ENCODE assay signal across 30 cellular contexts in the genomic region with DNA sequence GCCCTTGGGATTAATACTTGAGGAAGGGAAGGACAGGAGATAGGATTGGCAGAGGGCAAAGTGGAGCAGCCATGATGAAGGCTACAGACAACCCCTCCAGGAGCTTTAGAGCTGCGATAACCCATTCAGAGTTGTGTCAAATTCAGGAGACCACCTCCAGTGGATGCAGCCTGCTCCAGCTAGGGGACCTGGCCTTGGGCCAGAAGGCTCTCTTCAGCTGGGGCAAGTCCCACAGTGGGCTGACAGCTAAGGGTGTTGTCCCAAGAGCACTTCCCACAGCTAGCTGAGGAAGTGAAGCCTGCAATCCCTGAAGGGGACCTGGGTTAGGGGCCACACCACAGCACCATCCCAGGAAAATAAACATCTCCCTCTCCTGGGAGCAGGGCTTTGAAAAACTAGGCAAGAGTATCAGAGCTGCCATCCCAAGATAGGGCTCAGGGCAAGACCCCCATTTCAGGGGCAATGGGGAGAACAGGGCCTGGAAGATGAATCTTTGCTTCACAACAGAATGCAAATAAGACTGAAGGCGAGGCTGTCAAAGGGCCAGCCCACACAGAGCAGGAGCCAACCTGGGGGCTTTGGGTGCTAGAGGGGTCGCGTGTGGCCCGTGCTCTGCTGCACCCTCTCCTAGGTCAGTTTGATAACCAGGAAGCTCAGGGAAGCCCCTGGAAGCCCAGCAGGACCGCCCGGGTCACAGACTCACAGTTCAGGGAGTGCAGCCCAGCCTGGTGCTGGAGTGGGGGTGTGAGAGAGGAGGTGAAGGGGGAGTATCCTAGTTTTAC.
"Had no signal": no experiment of that assay in that cellular context is flagged by ENCODE, and none has a peak within 500 bp of the region (broad histone marks: within the 10 kb centered on the region; RNA-seq: fewer than 3 reads in every experiment).

No MANE protein-coding gene starts in this region.

- H3K4me3 ChIP-seq: adrenal gland, cardiac muscle cell, heart left ventricle, lower lobe of right lung, right lobe of liver had no signal

- FAIRE-seq: kidney had no signal

- H3K27me3 ChIP-seq: adrenal gland, cardiac muscle cell, heart left ventricle, neutrophil, right lobe of liver had no signal

- DNase-seq: activated CD4-positive, alpha-beta T cell treated with anti-CD3 and anti-CD28 coated beads for 48 hours; activated CD4-positive, alpha-beta T cell treated with anti-CD3 and anti-CD28 coated beads, Interleukin-2, amount 50 U/mL, for 48 hours; activated CD8-positive, alpha-beta memory T cell treated with anti-CD3 and anti-CD28 coated beads for 24 hours; activated effector memory CD4-positive, alpha-beta T cell treated with Interleukin-2 at 50 U/mL for 16 hours; activated naive CD4-positive, alpha-beta T cell treated with anti-CD3 and anti-CD28 coated beads for 36 hours; activated naive CD8-positive, alpha-beta T cell treated with anti-CD3 and anti-CD28 coated beads for 36 hours; adrenal gland; aorta; cortex of kidney; foreskin fibroblast; heart left ventricle; hypothalamus; immature natural killer cell; kidney; lower lobe of right lung; mesenchymal stem cell; naive thymus-derived CD8-positive, alpha-beta T cell; stimulated activated CD4-positive, alpha-beta T cell treated with anti-CD3 and anti-CD28 coated beads, Interleukin-4, amount 100 ng/mL, for 1 hour; stimulated activated naive CD8-positive, alpha-beta T cell treated with anti-CD3 and anti-CD28 coated beads, Interleukin-15, amount 100 ng/mL, for 72 hours; substantia nigra; T-helper 9 cell; WERI-Rb-1 had no signal

- H3K9me3 Mint-ChIP-seq: activated naive CD4-positive, alpha-beta T cell treated with anti-CD3 and anti-CD28 coated beads for 36 hours; activated naive CD8-positive, alpha-beta T cell treated with anti-CD3 and anti-CD28 coated beads for 36 hours; immature natural killer cell; naive thymus-derived CD8-positive, alpha-beta T cell; stimulated activated naive CD8-positive, alpha-beta T cell treated with anti-CD3 and anti-CD28 coated beads, Interleukin-15, amount 100 ng/mL, for 72 hours; T-helper 1 cell treated with Interleukin-12 subunit alpha and Interleukin-12 subunit beta and Interleukin-4 antibody, amounts not matched to agents 30 μg/mL and 1 μg/mL, for 36 hours; type B pancreatic cell had no signal

- H3K4me1 ChIP-seq: adrenal gland, lower lobe of right lung had no signal

- ATAC-seq: activated CD4-positive, CD25-positive, alpha-beta regulatory T cell treated with anti-CD3 and anti-CD28 coated beads, Interleukin-2, amount 50 U/mL, for 24 hours; esophagus mucosa; heart left ventricle; lower lobe of right lung; naive thymus-derived CD8-positive, alpha-beta T cell; stimulated activated naive CD8-positive, alpha-beta T cell treated with anti-CD3 and anti-CD28 coated beads, Interleukin-15, amount 100 ng/mL, for 72 hours had no signal

- H3K27ac ChIP-seq: adrenal gland, cardiac muscle cell, heart left ventricle, lower lobe of right lung, neutrophil, right lobe of liver, WERI-Rb-1 had no signal

- H3K36me3 Mint-ChIP-seq: activated naive CD8-positive, alpha-beta T cell treated with anti-CD3 and anti-CD28 coated beads for 36 hours; brain; immature natural killer cell; naive thymus-derived CD8-positive, alpha-beta T cell; type B pancreatic cell had no signal

- H3K27me3 Mint-ChIP-seq: activated naive CD8-positive, alpha-beta T cell treated with anti-CD3 and anti-CD28 coated beads for 36 hours; naive thymus-derived CD8-positive, alpha-beta T cell; stimulated activated naive CD8-positive, alpha-beta T cell treated with anti-CD3 and anti-CD28 coated beads, Interleukin-15, amount 100 ng/mL, for 72 hours; type B pancreatic cell had no signal

- H3K9me3 ChIP-seq: adrenal gland, heart left ventricle, lower lobe of right lung, neutrophil, right lobe of liver had no signal

- H3K4me3 Mint-ChIP-seq: activated naive CD4-positive, alpha-beta T cell treated with anti-CD3 and anti-CD28 coated beads for 36 hours; activated naive CD8-positive, alpha-beta T cell treated with anti-CD3 and anti-CD28 coated beads for 36 hours; brain; immature natural killer cell; naive thymus-derived CD8-positive, alpha-beta T cell; stimulated activated naive CD8-positive, alpha-beta T cell treated with anti-CD3 and anti-CD28 coated beads, Interleukin-15, amount 100 ng/mL, for 72 hours; T-helper 1 cell treated with Interleukin-12 subunit alpha and Interleukin-12 subunit beta and Interleukin-4 antibody, amounts not matched to agents 30 μg/mL and 1 μg/mL, for 36 hours; type B pancreatic cell had no signal

- H3K36me3 ChIP-seq: adrenal gland, cardiac muscle cell, heart left ventricle, lower lobe of right lung, neutrophil, right lobe of liver, WERI-Rb-1 had no signal

- H3K27ac Mint-ChIP-seq: activated naive CD4-positive, alpha-beta T cell treated with anti-CD3 and anti-CD28 coated beads for 36 hours; activated naive CD8-positive, alpha-beta T cell treated with anti-CD3 and anti-CD28 coated beads for 36 hours; immature natural killer cell; naive thymus-derived CD8-positive, alpha-beta T cell; stimulated activated naive CD8-positive, alpha-beta T cell treated with anti-CD3 and anti-CD28 coated beads, Interleukin-15, amount 100 ng/mL, for 72 hours; T-helper 1 cell treated with Interleukin-12 subunit alpha and Interleukin-12 subunit beta and Interleukin-4 antibody, amounts not matched to agents 30 μg/mL and 1 μg/mL, for 36 hours; type B pancreatic cell had no signal
